ENCODE assay signal across 17 cellular contexts in the genomic region with DNA sequence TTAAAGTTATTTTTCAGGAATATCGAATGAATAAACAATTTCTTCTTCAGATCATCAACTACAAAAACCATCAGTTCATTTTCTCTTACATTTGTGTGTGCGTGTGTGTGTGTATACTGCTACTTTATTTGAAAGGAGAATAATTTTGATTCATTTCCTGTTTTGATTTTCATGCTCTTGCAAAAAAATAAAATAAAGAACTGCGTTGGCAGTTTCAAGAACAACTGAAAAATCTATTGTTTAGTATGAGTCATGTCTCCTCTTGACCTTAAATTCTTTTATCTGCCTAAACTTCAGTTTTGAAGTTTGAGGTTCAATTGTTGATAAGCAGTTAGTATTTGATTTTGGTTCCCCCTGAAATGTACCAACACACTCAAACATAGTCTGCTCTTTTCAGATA.
A peak's percentile ranks its signal among the peaks of the same experiment; 100 is the strongest.
DNase-seq lines count a peak whose midpoint lies in the region; ATAC-seq and TF ChIP-seq lines count a peak whose summit lies in the region.
"Had no signal": no experiment of that assay in that cellular context is flagged by ENCODE, and none has a peak within 500 bp of the region (broad histone marks: within the 10 kb centered on the region; RNA-seq: fewer than 3 reads in every experiment).

No MANE protein-coding gene starts in this region.

- peak overlapping the region; percentile 24; the same call in 1 of the 2 replicates for H3K4me3 ChIP-seq in DOHH2 (ENCODE audit: low read length)
- H3K4me3 ChIP-seq in HUES64 (ENCODE audit: low read length) = no peak overlapping the region
- H3K4me3 ChIP-seq in right cardiac atrium (ENCODE audit: low read length) = no peak overlapping the region
- H3K4me3 ChIP-seq: BLaER1 treated with 17β-estradiol and CSF1 and Interleukin-3, amounts not matched to agents 10 nM and 100 nM had no signal

- H4K20me1 ChIP-seq in DOHH2 (ENCODE audit: control insufficient read depth, insufficient read depth, low read depth, low read length) = no peaks in the 10 kb centered on the region
- H4K20me1 ChIP-seq: BLaER1 treated with 17β-estradiol and CSF1 and Interleukin-3, amounts not matched to agents 10 nM and 100 nM had no signal

- H3K4me1 ChIP-seq in DOHH2 (ENCODE audit: control insufficient read depth, low read length) (peaks cover 64% of the 10 kb centered on the region), HUES64 (ENCODE audit: insufficient read depth, low read length) (peaks cover 26% of the 10 kb centered on the region), right cardiac atrium (ENCODE audit: control insufficient read depth, insufficient read depth, low read length) (no peaks in the 10 kb centered on the region)

- peak overlapping the region; percentile 47 for H3K4me2 ChIP-seq in DOHH2 (ENCODE audit: low read length)

- ATAC-seq in WTC11 (no peak), right cardiac atrium (no peak), GM21528 (IDR thresholded peaks at IDR 0.05; ENCODE audit: low FRiP score, unreplicated experiment) (no peak)
- ATAC-seq: HCT116, HepG2 had no signal

- no peaks in the 10 kb centered on the region for H3K9me3 ChIP-seq in DOHH2 (ENCODE audit: control insufficient read depth, insufficient read depth, low read length)
- no peaks in the 10 kb centered on the region for H3K9me3 ChIP-seq in HUES64 (ENCODE audit: insufficient read depth, low read depth, low read length)
- no peaks in the 10 kb centered on the region for H3K9me3 ChIP-seq in right cardiac atrium (ENCODE audit: control insufficient read depth, low read length)
- H3K9me3 ChIP-seq: BLaER1 treated with 17β-estradiol and CSF1 and Interleukin-3, amounts not matched to agents 10 nM and 100 nM had no signal

- 83% methylated on average over 1 of the region's 3 CpGs for WGBS in HUES64
- 66% methylated on average over 3 of the region's 3 CpGs for whole genome bisulfite sequencing in right cardiac atrium

- peaks cover 2% of the 10 kb centered on the region for H3K27me3 Mint-ChIP-seq in WTC11 (ENCODE audit: low read depth)
- peaks cover 1% of the 10 kb centered on the region for H3K27me3 Mint-ChIP-seq in activated CD4-positive, alpha-beta memory T cell treated with anti-CD3 and anti-CD28 coated beads, Interleukin-2, amount 10 ng/mL, durations not matched to agents 7 days and 5 days
- H3K27me3 Mint-ChIP-seq: CD4-positive, CD25-positive, alpha-beta regulatory T cell had no signal

- POLR2A ChIA-PET in WTC11 (lab: Charles Lee) = no interaction called here
- POLR2A ChIA-PET in activated CD4-positive, alpha-beta memory T cell treated with anti-CD3 and anti-CD28 coated beads, Interleukin-2, amount 10 ng/mL, durations not matched to agents 7 days and 5 days (lab: Charles Lee) = no interaction called here

- H3K9ac ChIP-seq in HUES64 (ENCODE audit: low read depth, low read length) = no peak overlapping the region
- H3K9ac ChIP-seq: BLaER1 treated with 17β-estradiol and CSF1 and Interleukin-3, amounts not matched to agents 10 nM and 100 nM had no signal

- peaks cover 32% of the 10 kb centered on the region for H3K4me1 Mint-ChIP-seq in WTC11
- H3K4me1 Mint-ChIP-seq in activated CD4-positive, alpha-beta memory T cell treated with anti-CD3 and anti-CD28 coated beads, Interleukin-2, amount 10 ng/mL, durations not matched to agents 7 days and 5 days = peaks cover 3% of the 10 kb centered on the region
- H3K4me1 Mint-ChIP-seq: CD4-positive, CD25-positive, alpha-beta regulatory T cell had no signal

- H3K27ac ChIP-seq in DOHH2 (ENCODE audit: low read depth, low read length) (peak overlapping the region; percentile 27; the same call in 1 of the 2 replicates), HUES64 (ENCODE audit: low read depth, low read length) (peak overlapping the region; percentile 3; the same call in 1 of the 2 replicates), right cardiac atrium (ENCODE audit: low read length) (no peak overlapping the region)
- H3K27ac ChIP-seq: BLaER1 treated with 17β-estradiol and CSF1 and Interleukin-3, amounts not matched to agents 10 nM and 100 nM; HL-60 had no signal

- H3K36me3 ChIP-seq in DOHH2 (ENCODE audit: control insufficient read depth, low read length) (peaks cover 13% of the 10 kb centered on the region; the same call in 1 of the 2 replicates), HUES64 (ENCODE audit: insufficient read depth, low read length) (no peaks in the 10 kb centered on the region)
- H3K36me3 ChIP-seq: BLaER1 treated with 17β-estradiol and CSF1 and Interleukin-3, amounts not matched to agents 10 nM and 100 nM had no signal

- H3K36me3 Mint-ChIP-seq in WTC11 = no peaks in the 10 kb centered on the region
- H3K36me3 Mint-ChIP-seq in activated CD4-positive, alpha-beta memory T cell treated with anti-CD3 and anti-CD28 coated beads, Interleukin-2, amount 10 ng/mL, durations not matched to agents 7 days and 5 days (ENCODE audit: low read depth) = no peaks in the 10 kb centered on the region
- H3K36me3 Mint-ChIP-seq: CD4-positive, CD25-positive, alpha-beta regulatory T cell had no signal

- CTCF ChIA-PET in WTC11 (lab: Charles Lee) = no interaction called here
- CTCF ChIA-PET in activated CD4-positive, alpha-beta memory T cell treated with anti-CD3 and anti-CD28 coated beads, Interleukin-2, amount 10 ng/mL, durations not matched to agents 7 days and 5 days (lab: Charles Lee) = interaction anchor here (2.7 to 4.3 kb wide), 2 partner anchors 12 to 257 kb away, joined by 8 to 42 read pairs; no protein-coding TSS in a partner anchor

- H3K9me3 Mint-ChIP-seq in WTC11 = peaks cover 4% of the 10 kb centered on the region
- no peaks in the 10 kb centered on the region for H3K9me3 Mint-ChIP-seq in activated CD4-positive, alpha-beta memory T cell treated with anti-CD3 and anti-CD28 coated beads, Interleukin-2, amount 10 ng/mL, durations not matched to agents 7 days and 5 days

- intact Hi-C loops in right cardiac atrium (cut with DNase I) = loop anchor here in 1 of 4 donors (5.0 kb wide), 1 partner anchor 256 kb away; no protein-coding TSS in a partner anchor

- TF ChIP-seq CTCF in DOHH2 (IDR thresholded peaks at IDR 0.05; ENCODE audit: low read depth, low read length, poor library complexity, severe bottlenecking) = no peak
- no peak for TF ChIP-seq CTCF in WTC11 (IDR thresholded peaks at IDR 0.05)

- no peaks in the 10 kb centered on the region for H3K9me2 ChIP-seq in DOHH2 (replicated peaks; ENCODE audit: control insufficient read depth, low read length)

- H3K27me3 ChIP-seq in DOHH2 (ENCODE audit: control insufficient read depth, low read length) (no peaks in the 10 kb centered on the region), HUES64 (ENCODE audit: insufficient read depth, low read length) (no peaks in the 10 kb centered on the region), right cardiac atrium (ENCODE audit: control insufficient read depth, insufficient read depth) (no peaks in the 10 kb centered on the region)
- H3K27me3 ChIP-seq: BLaER1 treated with 17β-estradiol and CSF1 and Interleukin-3, amounts not matched to agents 10 nM and 100 nM had no signal

- H3K27ac Mint-ChIP-seq in WTC11 = no peak overlapping the region; the same call in 1 of the 2 replicates
- no peak overlapping the region for H3K27ac Mint-ChIP-seq in activated CD4-positive, alpha-beta memory T cell treated with anti-CD3 and anti-CD28 coated beads, Interleukin-2, amount 10 ng/mL, durations not matched to agents 7 days and 5 days
- H3K27ac Mint-ChIP-seq: CD4-positive, CD25-positive, alpha-beta regulatory T cell had no signal

- peak overlapping the region; percentile 7; the same call in 1 of the 2 replicates for H3K4me3 Mint-ChIP-seq in WTC11
- H3K4me3 Mint-ChIP-seq in activated CD4-positive, alpha-beta memory T cell treated with anti-CD3 and anti-CD28 coated beads, Interleukin-2, amount 10 ng/mL, durations not matched to agents 7 days and 5 days = no peak overlapping the region
- H3K4me3 Mint-ChIP-seq: CD4-positive, CD25-positive, alpha-beta regulatory T cell had no signal

- peaks cover 13% of the 10 kb centered on the region for H3F3A ChIP-seq in DOHH2 (ENCODE audit: control insufficient read depth, insufficient read depth)

- no peaks in the 10 kb centered on the region for H3K79me2 ChIP-seq in DOHH2 (ENCODE audit: control insufficient read depth, low read length)

- DNase-seq in WTC11 (ENCODE audit: low spot score) (no peak), lung microvascular endothelial cell (ENCODE audit: low read depth in 2 of 2) (peak; percentile 38 to 43), HT-29 (ENCODE audit: low spot score) (no peak), right cardiac atrium (no peak)
- no peak for DNase-seq in activated CD4-positive, alpha-beta memory T cell treated with anti-CD3 and anti-CD28 coated beads, Interleukin-2, amount 10 ng/mL, durations not matched to agents 7 days and 5 days
- DNase-seq: ACHN, DMS79, EL, GDM1 had no signal

TF ChIP-seq in WTC11, 78 proteins besides CTCF, POLR2A, EP300 and RAD21 (continues in another document):
- TF ChIP-seq, protein P1, sequence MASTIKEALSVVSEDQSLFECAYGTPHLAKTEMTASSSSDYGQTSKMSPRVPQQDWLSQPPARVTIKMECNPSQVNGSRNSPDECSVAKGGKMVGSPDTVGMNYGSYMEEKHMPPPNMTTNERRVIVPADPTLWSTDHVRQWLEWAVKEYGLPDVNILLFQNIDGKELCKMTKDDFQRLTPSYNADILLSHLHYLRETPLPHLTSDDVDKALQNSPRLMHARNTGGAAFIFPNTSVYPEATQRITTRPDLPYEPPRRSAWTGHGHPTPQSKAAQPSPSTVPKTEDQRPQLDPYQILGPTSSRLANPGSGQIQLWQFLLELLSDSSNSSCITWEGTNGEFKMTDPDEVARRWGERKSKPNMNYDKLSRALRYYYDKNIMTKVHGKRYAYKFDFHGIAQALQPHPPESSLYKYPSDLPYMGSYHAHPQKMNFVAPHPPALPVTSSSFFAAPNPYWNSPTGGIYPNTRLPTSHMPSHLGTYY (CRISPR knock-in tag; IDR thresholded peaks at IDR 0.05) = no peak
- no peak for TF ChIP-seq ZNF121 (CRISPR knock-in tag; IDR thresholded peaks at IDR 0.05)

Comparison
In these comparisons a context has a peak if more than half of its experiments do, and no peak if none do; other contexts are left out.
1. DNase-seq: peak in lung microvascular endothelial cell (2 of 2); none in WTC11 (single experiment), HT-29 (single experiment), right cardiac atrium (0 of 3) and activated CD4-positive, alpha-beta memory T cell treated with anti-CD3 and anti-CD28 coated beads, Interleukin-2, amount 10 ng/mL, durations not matched to agents 7 days and 5 days (single experiment).